Comparison of ENCODE assay signal across 8 cellular contexts in genomic region chr4:76585897-76586360, GRCh38.
A peak's percentile ranks its signal among the peaks of the same experiment; 100 is the strongest.
DNase-seq lines count a peak whose midpoint lies in the region; ATAC-seq and TF ChIP-seq lines count a peak whose summit lies in the region.

No MANE protein-coding gene starts in this region.

- DNase-seq in DMS79 (lab: John Stamatoyannopoulos, UW), result peak; percentile 42
- peak; percentile 94 for DNase-seq in NCI-H2029 (lab: John Stamatoyannopoulos, UW)
- DNase-seq in ascending aorta (ENCODE audit: low spot score in 2 of 2), result peak; percentile 55 to 93
- DNase-seq in hypothalamus (lab: John Stamatoyannopoulos, UW), result peak in 42 of 51 donors; percentile 3 to 76 (median 27)
- peak; percentile 85 for DNase-seq in posterior vena cava (ENCODE audit: low spot score)
- DNase-seq in NCI-H2171 (lab: John Stamatoyannopoulos, UW), result no peak
- DNase-seq in AML-193 (lab: John Stamatoyannopoulos, UW), result no peak

- no peaks in the 10 kb centered on the region for H3K27me3 ChIP-seq in ascending aorta

- peak overlapping the region; percentile 89 to 96 for H3K27ac ChIP-seq in ascending aorta

- peaks cover 0 to 23% of the 10 kb centered on the region in 2 donors for H3K4me1 ChIP-seq in ascending aorta

- intact Hi-C loops in ascending aorta (cut with DNase I) (loop anchor here (2.0 to 5.0 kb wide), 2 partner anchors 15 to 36 kb away; no protein-coding TSS in a partner anchor), posterior vena cava (cut with DNase I) (no loop called here)

- peak overlapping the region; percentile 53 to 66 for H3K4me3 ChIP-seq in ascending aorta

- H3K9me3 ChIP-seq in ascending aorta, result no peaks in the 10 kb centered on the region

- peak; percentile 64 for ATAC-seq in GM21825 (IDR thresholded peaks at IDR 0.05; ENCODE audit: unreplicated experiment)

- no peaks in the 10 kb centered on the region for H3K36me3 ChIP-seq in ascending aorta

- peak in 2 of 3 experiments; percentile 30 to 34 for TF ChIP-seq CTCF in ascending aorta (IDR thresholded peaks at IDR 0.05)

Comparison
In these comparisons a context has a peak if more than half of its experiments do, and no peak if none do; other contexts are left out.
1. DNase-seq: peak in DMS79 (single experiment), NCI-H2029 (single experiment), ascending aorta (2 of 2), hypothalamus (42 of 51) and posterior vena cava (single experiment); none in NCI-H2171 (single experiment) and AML-193 (0 of 2).